ENCODE assay signal across 1 cellular context in the genomic region with DNA sequence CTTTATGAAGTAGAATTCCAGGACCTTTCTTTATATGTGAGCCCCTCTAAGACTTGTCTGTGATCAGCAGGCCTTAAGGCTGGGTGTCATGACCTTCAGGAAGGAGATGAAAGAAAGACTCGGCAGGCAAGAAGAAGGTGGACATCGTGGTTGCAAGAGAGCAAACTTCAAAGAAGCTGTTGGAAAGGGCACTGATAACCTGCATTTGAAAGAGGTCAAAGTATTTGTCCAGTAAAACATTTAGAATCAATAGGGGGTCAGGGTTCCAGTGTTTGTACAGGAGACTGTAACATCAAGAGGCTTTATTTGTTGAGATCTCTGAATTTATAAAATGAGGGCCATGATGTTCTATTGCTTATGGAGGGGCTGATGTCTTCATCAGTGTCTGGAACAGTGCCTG.
TF ChIP-seq lines count a peak whose summit lies in the region.

No MANE protein-coding gene starts in this region.

TF ChIP-seq in HepG2, 621 proteins besides CTCF, POLR2A, EP300 and RAD21 (continued from another document and continues in another):
- TF ChIP-seq, protein P1, sequence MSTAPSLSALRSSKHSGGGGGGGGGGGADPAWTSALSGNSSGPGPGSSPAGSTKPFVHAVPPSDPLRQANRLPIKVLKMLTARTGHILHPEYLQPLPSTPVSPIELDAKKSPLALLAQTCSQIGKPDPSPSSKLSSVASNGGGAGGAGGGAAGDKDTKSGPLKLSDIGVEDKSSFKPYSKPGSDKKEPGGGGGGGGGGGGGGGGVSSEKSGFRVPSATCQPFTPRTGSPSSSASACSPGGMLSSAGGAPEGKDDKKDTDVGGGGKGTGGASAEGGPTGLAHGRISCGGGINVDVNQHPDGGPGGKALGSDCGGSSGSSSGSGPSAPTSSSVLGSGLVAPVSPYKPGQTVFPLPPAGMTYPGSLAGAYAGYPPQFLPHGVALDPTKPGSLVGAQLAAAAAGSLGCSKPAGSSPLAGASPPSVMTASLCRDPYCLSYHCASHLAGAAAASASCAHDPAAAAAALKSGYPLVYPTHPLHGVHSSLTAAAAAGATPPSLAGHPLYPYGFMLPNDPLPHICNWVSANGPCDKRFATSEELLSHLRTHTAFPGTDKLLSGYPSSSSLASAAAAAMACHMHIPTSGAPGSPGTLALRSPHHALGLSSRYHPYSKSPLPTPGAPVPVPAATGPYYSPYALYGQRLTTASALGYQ (CRISPR knock-in tag; IDR thresholded peaks at IDR 0.05): peak; percentile 37; the same call in 1 of the 2 replicates
- TF ChIP-seq HHEX (CRISPR knock-in tag; IDR thresholded peaks at IDR 0.05): peak; percentile 95
- TF ChIP-seq, protein P2, sequence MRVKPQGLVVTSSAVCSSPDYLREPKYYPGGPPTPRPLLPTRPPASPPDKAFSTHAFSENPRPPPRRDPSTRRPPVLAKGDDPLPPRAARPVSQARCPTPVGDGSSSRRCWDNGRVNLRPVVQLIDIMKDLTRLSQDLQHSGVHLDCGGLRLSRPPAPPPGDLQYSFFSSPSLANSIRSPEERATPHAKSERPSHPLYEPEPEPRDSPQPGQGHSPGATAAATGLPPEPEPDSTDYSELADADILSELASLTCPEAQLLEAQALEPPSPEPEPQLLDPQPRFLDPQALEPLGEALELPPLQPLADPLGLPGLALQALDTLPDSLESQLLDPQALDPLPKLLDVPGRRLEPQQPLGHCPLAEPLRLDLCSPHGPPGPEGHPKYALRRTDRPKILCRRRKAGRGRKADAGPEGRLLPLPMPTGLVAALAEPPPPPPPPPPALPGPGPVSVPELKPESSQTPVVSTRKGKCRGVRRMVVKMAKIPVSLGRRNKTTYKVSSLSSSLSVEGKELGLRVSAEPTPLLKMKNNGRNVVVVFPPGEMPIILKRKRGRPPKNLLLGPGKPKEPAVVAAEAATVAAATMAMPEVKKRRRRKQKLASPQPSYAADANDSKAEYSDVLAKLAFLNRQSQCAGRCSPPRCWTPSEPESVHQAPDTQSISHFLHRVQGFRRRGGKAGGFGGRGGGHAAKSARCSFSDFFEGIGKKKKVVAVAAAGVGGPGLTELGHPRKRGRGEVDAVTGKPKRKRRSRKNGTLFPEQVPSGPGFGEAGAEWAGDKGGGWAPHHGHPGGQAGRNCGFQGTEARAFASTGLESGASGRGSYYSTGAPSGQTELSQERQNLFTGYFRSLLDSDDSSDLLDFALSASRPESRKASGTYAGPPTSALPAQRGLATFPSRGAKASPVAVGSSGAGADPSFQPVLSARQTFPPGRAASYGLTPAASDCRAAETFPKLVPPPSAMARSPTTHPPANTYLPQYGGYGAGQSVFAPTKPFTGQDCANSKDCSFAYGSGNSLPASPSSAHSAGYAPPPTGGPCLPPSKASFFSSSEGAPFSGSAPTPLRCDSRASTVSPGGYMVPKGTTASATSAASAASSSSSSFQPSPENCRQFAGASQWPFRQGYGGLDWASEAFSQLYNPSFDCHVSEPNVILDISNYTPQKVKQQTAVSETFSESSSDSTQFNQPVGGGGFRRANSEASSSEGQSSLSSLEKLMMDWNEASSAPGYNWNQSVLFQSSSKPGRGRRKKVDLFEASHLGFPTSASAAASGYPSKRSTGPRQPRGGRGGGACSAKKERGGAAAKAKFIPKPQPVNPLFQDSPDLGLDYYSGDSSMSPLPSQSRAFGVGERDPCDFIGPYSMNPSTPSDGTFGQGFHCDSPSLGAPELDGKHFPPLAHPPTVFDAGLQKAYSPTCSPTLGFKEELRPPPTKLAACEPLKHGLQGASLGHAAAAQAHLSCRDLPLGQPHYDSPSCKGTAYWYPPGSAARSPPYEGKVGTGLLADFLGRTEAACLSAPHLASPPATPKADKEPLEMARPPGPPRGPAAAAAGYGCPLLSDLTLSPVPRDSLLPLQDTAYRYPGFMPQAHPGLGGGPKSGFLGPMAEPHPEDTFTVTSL (CRISPR knock-in tag; IDR thresholded peaks at IDR 0.05; ENCODE audit: borderline replicate concordance): peak; percentile 44; the same call in 1 of the 2 replicates
- no peak for TF ChIP-seq SIN3B (IDR thresholded peaks at IDR 0.05; ENCODE audit: low read length)
- TF ChIP-seq, protein P3, sequence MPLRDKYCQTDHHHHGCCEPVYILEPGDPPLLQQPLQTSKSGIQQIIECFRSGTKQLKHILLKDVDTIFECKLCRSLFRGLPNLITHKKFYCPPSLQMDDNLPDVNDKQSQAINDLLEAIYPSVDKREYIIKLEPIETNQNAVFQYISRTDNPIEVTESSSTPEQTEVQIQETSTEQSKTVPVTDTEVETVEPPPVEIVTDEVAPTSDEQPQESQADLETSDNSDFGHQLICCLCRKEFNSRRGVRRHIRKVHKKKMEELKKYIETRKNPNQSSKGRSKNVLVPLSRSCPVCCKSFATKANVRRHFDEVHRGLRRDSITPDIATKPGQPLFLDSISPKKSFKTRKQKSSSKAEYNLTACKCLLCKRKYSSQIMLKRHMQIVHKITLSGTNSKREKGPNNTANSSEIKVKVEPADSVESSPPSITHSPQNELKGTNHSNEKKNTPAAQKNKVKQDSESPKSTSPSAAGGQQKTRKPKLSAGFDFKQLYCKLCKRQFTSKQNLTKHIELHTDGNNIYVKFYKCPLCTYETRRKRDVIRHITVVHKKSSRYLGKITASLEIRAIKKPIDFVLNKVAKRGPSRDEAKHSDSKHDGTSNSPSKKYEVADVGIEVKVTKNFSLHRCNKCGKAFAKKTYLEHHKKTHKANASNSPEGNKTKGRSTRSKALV (CRISPR knock-in tag; IDR thresholded peaks at IDR 0.05): no peak
- TF ChIP-seq NCOA2 (CRISPR knock-in tag; IDR thresholded peaks at IDR 0.05): peak; percentile 17; the same call in 1 of the 2 replicates
- no peak for TF ChIP-seq ZNF234 (CRISPR knock-in tag; conservative IDR thresholded peaks at IDR 0.05)
- 0 out of 2 replicates have a peak, but pooled peaks have one; percentile 34 for TF ChIP-seq HDAC1 (CRISPR knock-in tag; IDR thresholded peaks at IDR 0.05)
- TF ChIP-seq ONECUT2 (CRISPR knock-in tag; IDR thresholded peaks at IDR 0.05): peak; percentile 43; the same call in 1 of the 2 replicates
- TF ChIP-seq FOXA3 (CRISPR knock-in tag; IDR thresholded peaks at IDR 0.05): peak; percentile 39; the same call in 1 of the 2 replicates
- peak; percentile 95 for TF ChIP-seq NR2F6 (IDR thresholded peaks at IDR 0.05)
- TF ChIP-seq NR2F6 (CRISPR knock-in tag; IDR thresholded peaks at IDR 0.05): peak; percentile 77
- TF ChIP-seq ARNT2 (CRISPR knock-in tag; IDR thresholded peaks at IDR 0.05; ENCODE audit: low read depth): no peak
- no peak for TF ChIP-seq ZZZ3 (CRISPR knock-in tag; IDR thresholded peaks at IDR 0.05; ENCODE audit: borderline replicate concordance)
- TF ChIP-seq ZNF609 (CRISPR knock-in tag; IDR thresholded peaks at IDR 0.05; ENCODE audit: borderline replicate concordance): peak; percentile 94
- no peak for TF ChIP-seq ZNF205 (CRISPR knock-in tag; IDR thresholded peaks at IDR 0.05)
- peak in 1 of 2 experiments; percentile 74; a peak in 1 of 4 replicates for TF ChIP-seq NR2F1 (CRISPR knock-in tag; IDR thresholded peaks at IDR 0.05)
- no peak for TF ChIP-seq SOX6 (IDR thresholded peaks at IDR 0.05)
- TF ChIP-seq SOX6 (CRISPR knock-in tag; IDR thresholded peaks at IDR 0.05): peak; percentile 45; the same call in 1 of the 2 replicates
- peak; percentile 88 for TF ChIP-seq TCF7 (IDR thresholded peaks at IDR 0.05; ENCODE audit: low read depth)
- peak; percentile 59 for TF ChIP-seq BCL6 (CRISPR knock-in tag; IDR thresholded peaks at IDR 0.05)
- TF ChIP-seq RERE (CRISPR knock-in tag; IDR thresholded peaks at IDR 0.05; ENCODE audit: low read depth): peak; percentile 88; the same call in 1 of the 2 replicates
- TF ChIP-seq, protein P4, sequence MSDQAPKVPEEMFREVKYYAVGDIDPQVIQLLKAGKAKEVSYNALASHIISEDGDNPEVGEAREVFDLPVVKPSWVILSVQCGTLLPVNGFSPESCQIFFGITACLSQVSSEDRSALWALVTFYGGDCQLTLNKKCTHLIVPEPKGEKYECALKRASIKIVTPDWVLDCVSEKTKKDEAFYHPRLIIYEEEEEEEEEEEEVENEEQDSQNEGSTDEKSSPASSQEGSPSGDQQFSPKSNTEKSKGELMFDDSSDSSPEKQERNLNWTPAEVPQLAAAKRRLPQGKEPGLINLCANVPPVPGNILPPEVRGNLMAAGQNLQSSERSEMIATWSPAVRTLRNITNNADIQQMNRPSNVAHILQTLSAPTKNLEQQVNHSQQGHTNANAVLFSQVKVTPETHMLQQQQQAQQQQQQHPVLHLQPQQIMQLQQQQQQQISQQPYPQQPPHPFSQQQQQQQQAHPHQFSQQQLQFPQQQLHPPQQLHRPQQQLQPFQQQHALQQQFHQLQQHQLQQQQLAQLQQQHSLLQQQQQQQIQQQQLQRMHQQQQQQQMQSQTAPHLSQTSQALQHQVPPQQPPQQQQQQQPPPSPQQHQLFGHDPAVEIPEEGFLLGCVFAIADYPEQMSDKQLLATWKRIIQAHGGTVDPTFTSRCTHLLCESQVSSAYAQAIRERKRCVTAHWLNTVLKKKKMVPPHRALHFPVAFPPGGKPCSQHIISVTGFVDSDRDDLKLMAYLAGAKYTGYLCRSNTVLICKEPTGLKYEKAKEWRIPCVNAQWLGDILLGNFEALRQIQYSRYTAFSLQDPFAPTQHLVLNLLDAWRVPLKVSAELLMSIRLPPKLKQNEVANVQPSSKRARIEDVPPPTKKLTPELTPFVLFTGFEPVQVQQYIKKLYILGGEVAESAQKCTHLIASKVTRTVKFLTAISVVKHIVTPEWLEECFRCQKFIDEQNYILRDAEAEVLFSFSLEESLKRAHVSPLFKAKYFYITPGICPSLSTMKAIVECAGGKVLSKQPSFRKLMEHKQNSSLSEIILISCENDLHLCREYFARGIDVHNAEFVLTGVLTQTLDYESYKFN (CRISPR knock-in tag; conservative IDR thresholded peaks at IDR 0.05): peak; percentile 34; the same call in 1 of the 2 replicates
- TF ChIP-seq RARA (CRISPR knock-in tag; IDR thresholded peaks at IDR 0.05): peak; percentile 32; the same call in 1 of the 2 replicates
- peak; percentile 36; the same call in 1 of the 2 replicates for TF ChIP-seq FOXJ3 (CRISPR knock-in tag; IDR thresholded peaks at IDR 0.05; ENCODE audit: borderline replicate concordance)
- peak; percentile 68; the same call in 1 of the 2 replicates for TF ChIP-seq TBX3 (IDR thresholded peaks at IDR 0.05; ENCODE audit: borderline replicate concordance)
